In the genomic region with DNA sequence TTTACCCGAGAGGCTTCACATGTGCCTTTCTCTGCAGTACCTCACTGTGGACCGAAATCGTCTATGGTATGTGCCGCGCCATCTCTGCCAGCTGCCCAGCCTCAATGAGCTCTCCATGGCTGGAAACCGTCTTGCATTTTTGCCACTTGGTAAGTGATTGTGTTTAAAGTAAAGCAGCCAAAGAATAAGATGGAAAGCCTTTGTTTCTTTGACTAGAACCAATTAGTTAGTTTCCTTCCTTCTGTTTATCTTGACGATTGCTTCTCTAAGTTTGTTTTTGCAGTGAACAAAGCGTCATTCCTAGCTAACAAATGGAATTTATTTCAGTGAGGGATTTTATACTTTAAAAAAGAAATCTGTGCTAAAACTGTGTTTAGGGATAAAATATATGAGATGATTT, we compare ENCODE assay signal across 15 cellular contexts.
A peak's percentile ranks its signal among the peaks of the same experiment; 100 is the strongest.
DNase-seq lines count a peak whose midpoint lies in the region; ATAC-seq and TF ChIP-seq lines count a peak whose summit lies in the region.
"Had no signal": no experiment of that assay in that cellular context is flagged by ENCODE, and none has a peak within 500 bp of the region (broad histone marks: within the 10 kb centered on the region; RNA-seq: fewer than 3 reads in every experiment).

No MANE protein-coding gene starts in this region.

- H3K27ac Mint-ChIP-seq in natural killer cell treated with Interleukin-12 subunit alpha and Interleukin-12 subunit beta and Interleukin-15 and Interleukin-18, amount 100 ng/mL, for 72 hours = peak overlapping the region; percentile 76 to 79
- H3K27ac Mint-ChIP-seq in natural killer cell = no peak overlapping the region
- H3K27ac Mint-ChIP-seq in stimulated activated effector memory CD8-positive, alpha-beta T cell treated with anti-CD3 and anti-CD28 coated beads, Interleukin-12 subunit alpha, Interleukin-12 subunit beta, amount 100 ng/mL, for 72 hours = peak overlapping the region; percentile 44
- H3K27ac Mint-ChIP-seq in CD8-positive, alpha-beta T cell = no peak overlapping the region
- H3K27ac Mint-ChIP-seq: HFFc6 had no signal

- no peak for DNase-seq in natural killer cell treated with Interleukin-12 subunit alpha and Interleukin-12 subunit beta and Interleukin-15 and Interleukin-18, amount 100 ng/mL, for 72 hours (ENCODE audit: low spot score)
- DNase-seq in natural killer cell (no peak), glomerular endothelial cell (ENCODE audit: extremely low read depth, low read depth, low spot score) (peak; percentile 16), SK-N-SH (no peak)
- DNase-seq in stimulated activated effector memory CD8-positive, alpha-beta T cell treated with anti-CD3 and anti-CD28 coated beads, Interleukin-12 subunit alpha, Interleukin-12 subunit beta, amount 100 ng/mL, for 72 hours (ENCODE audit: low spot score in 2 of 2) = no peak
- no peak for DNase-seq in CD8-positive, alpha-beta T cell
- DNase-seq: 8988T, AML-193, DMS53, GF-D8, HCEC 1CT, HFFc6 had no signal

- no peaks in the 10 kb centered on the region for H4K20me1 ChIP-seq in SK-N-SH (ENCODE audit: insufficient read depth)
- H4K20me1 ChIP-seq: BLaER1 had no signal

- POLR2A ChIA-PET in CD8-positive, alpha-beta T cell (lab: Charles Lee) = no interaction called here
- POLR2A ChIA-PET in SK-N-SH (lab: Yijun Ruan, JAX) = no interaction called here

- no peak overlapping the region for H3K4me3 ChIP-seq in CD8-positive, alpha-beta T cell (ENCODE audit: low read depth, low read length)
- H3K4me3 ChIP-seq in SK-N-SH (ENCODE audit: low read depth in 2 of 2, low read length in 1 of 2) = no peak overlapping the region
- H3K4me3 ChIP-seq: BLaER1 had no signal

- no peak for TF ChIP-seq EP300 in SK-N-SH (IDR thresholded peaks at IDR 0.05; ENCODE audit: borderline replicate concordance in 1 of 2, low read depth in 1 of 2, low read length in 1 of 2)

- 96% methylated on average over 8 of the region's 8 CpGs for WGBS in SK-N-SH (ENCODE audit: low lambda C conversion rate)

- H3K4me1 Mint-ChIP-seq in natural killer cell treated with Interleukin-12 subunit alpha and Interleukin-12 subunit beta and Interleukin-15 and Interleukin-18, amount 100 ng/mL, for 72 hours (ENCODE audit: low read depth in 2 of 2) = peaks cover 31 to 40% of the 10 kb centered on the region in 2 donors
- no peaks in the 10 kb centered on the region for H3K4me1 Mint-ChIP-seq in natural killer cell
- peaks cover 8% of the 10 kb centered on the region for H3K4me1 Mint-ChIP-seq in stimulated activated effector memory CD8-positive, alpha-beta T cell treated with anti-CD3 and anti-CD28 coated beads, Interleukin-12 subunit alpha, Interleukin-12 subunit beta, amount 100 ng/mL, for 72 hours
- H3K4me1 Mint-ChIP-seq in CD8-positive, alpha-beta T cell (ENCODE audit: low read depth) = no peaks in the 10 kb centered on the region

- H3K27ac ChIP-seq in CD8-positive, alpha-beta T cell (ENCODE audit: low read depth, low read length) = no peak overlapping the region
- H3K27ac ChIP-seq in SK-N-SH (ENCODE audit: low read depth in 2 of 2, low read length in 1 of 2) = no peak overlapping the region
- H3K27ac ChIP-seq: BLaER1, HL-60 had no signal

- no peaks in the 10 kb centered on the region for H3K79me2 ChIP-seq in SK-N-SH (ENCODE audit: insufficient read depth)

- no peak for TF ChIP-seq RAD21 in SK-N-SH (IDR thresholded peaks at IDR 0.05; ENCODE audit: low read length)

- CTCF ChIA-PET in CD8-positive, alpha-beta T cell (lab: Charles Lee) = interaction anchor here (1.0 to 5.0 kb wide), 3 partner anchors 7 to 370 kb away, joined by 4 to 23 read pairs (median 4); no protein-coding TSS in a partner anchor
- CTCF ChIA-PET in SK-N-SH (lab: Yijun Ruan, JAX) = interaction anchor here (1.3 to 3.0 kb wide), 4 partner anchors 10 to 419 kb away, joined by 3 to 15 read pairs (median 4); no protein-coding TSS in a partner anchor

- H3K27me3 Mint-ChIP-seq in natural killer cell treated with Interleukin-12 subunit alpha and Interleukin-12 subunit beta and Interleukin-15 and Interleukin-18, amount 100 ng/mL, for 72 hours = peaks cover 0 to 2% of the 10 kb centered on the region in 2 donors
- H3K27me3 Mint-ChIP-seq in natural killer cell (ENCODE audit: low read depth in 2 of 2) = no peaks in the 10 kb centered on the region
- no peaks in the 10 kb centered on the region for H3K27me3 Mint-ChIP-seq in CD8-positive, alpha-beta T cell (ENCODE audit: low read depth)

- H3F3A ChIP-seq in SK-N-SH (replicated peaks; ENCODE audit: insufficient read depth) = no peaks in the 10 kb centered on the region

- H3K9me3 Mint-ChIP-seq in natural killer cell treated with Interleukin-12 subunit alpha and Interleukin-12 subunit beta and Interleukin-15 and Interleukin-18, amount 100 ng/mL, for 72 hours = no peaks in the 10 kb centered on the region
- no peaks in the 10 kb centered on the region for H3K9me3 Mint-ChIP-seq in natural killer cell
- H3K9me3 Mint-ChIP-seq in stimulated activated effector memory CD8-positive, alpha-beta T cell treated with anti-CD3 and anti-CD28 coated beads, Interleukin-12 subunit alpha, Interleukin-12 subunit beta, amount 100 ng/mL, for 72 hours = no peaks in the 10 kb centered on the region
- H3K9me3 Mint-ChIP-seq in CD8-positive, alpha-beta T cell = no peaks in the 10 kb centered on the region
- H3K9me3 Mint-ChIP-seq: HFFc6 had no signal

- no peaks in the 10 kb centered on the region for H3K27me3 ChIP-seq in CD8-positive, alpha-beta T cell (ENCODE audit: insufficient read depth, low read length)
- H3K27me3 ChIP-seq in SK-N-SH (ENCODE audit: insufficient read depth) = no peaks in the 10 kb centered on the region
- H3K27me3 ChIP-seq: BLaER1 had no signal

- H3K4me2 ChIP-seq in SK-N-SH = no peak overlapping the region
- H3K4me2 ChIP-seq: BLaER1 had no signal

- no peak for ATAC-seq in natural killer cell treated with Interleukin-12 subunit alpha and Interleukin-12 subunit beta and Interleukin-15 and Interleukin-18, amount 100 ng/mL, for 72 hours
- ATAC-seq in natural killer cell (no peak), HG03521 (IDR thresholded peaks at IDR 0.05; ENCODE audit: unreplicated experiment) (no peak)
- no peak for ATAC-seq in stimulated activated effector memory CD8-positive, alpha-beta T cell treated with anti-CD3 and anti-CD28 coated beads, Interleukin-12 subunit alpha, Interleukin-12 subunit beta, amount 100 ng/mL, for 72 hours
- no peak for ATAC-seq in CD8-positive, alpha-beta T cell

- H3K36me3 Mint-ChIP-seq in natural killer cell treated with Interleukin-12 subunit alpha and Interleukin-12 subunit beta and Interleukin-15 and Interleukin-18, amount 100 ng/mL, for 72 hours = peaks cover 26% of the 10 kb centered on the region
- no peaks in the 10 kb centered on the region for H3K36me3 Mint-ChIP-seq in natural killer cell
- H3K36me3 Mint-ChIP-seq in stimulated activated effector memory CD8-positive, alpha-beta T cell treated with anti-CD3 and anti-CD28 coated beads, Interleukin-12 subunit alpha, Interleukin-12 subunit beta, amount 100 ng/mL, for 72 hours = no peaks in the 10 kb centered on the region
- H3K36me3 Mint-ChIP-seq in CD8-positive, alpha-beta T cell = peaks cover 19% of the 10 kb centered on the region

- H3K4me1 ChIP-seq in CD8-positive, alpha-beta T cell (ENCODE audit: insufficient read depth, low read length) = no peaks in the 10 kb centered on the region
- peaks cover 0 to 10% of the 10 kb centered on the region in 2 experiments; a peak in 1 of 4 replicates for H3K4me1 ChIP-seq in SK-N-SH (ENCODE audit: control insufficient read depth in 1 of 2, insufficient read depth in 2 of 2, low read depth in 1 of 2, low read length in 1 of 2)

- no peaks in the 10 kb centered on the region for H3K36me3 ChIP-seq in CD8-positive, alpha-beta T cell (ENCODE audit: insufficient read depth, low read length)
- no peaks in the 10 kb centered on the region for H3K36me3 ChIP-seq in SK-N-SH (replicated peaks in 1 of 2; ENCODE audit: control insufficient read depth in 1 of 2, insufficient read depth in 2 of 2, low read length in 1 of 2)

- intact Hi-C loops in natural killer cell (cut with micrococcal nuclease) = no loop called here
- intact Hi-C loops in CD8-positive, alpha-beta T cell (cut with DNase I, micrococcal nuclease) = no loop called here

- H3K9me3 ChIP-seq in CD8-positive, alpha-beta T cell (ENCODE audit: low read length) = no peaks in the 10 kb centered on the region
- no peaks in the 10 kb centered on the region for H3K9me3 ChIP-seq in SK-N-SH
- H3K9me3 ChIP-seq: BLaER1 had no signal

- no peak for TF ChIP-seq CTCF in natural killer cell (IDR thresholded peaks at IDR 0.05)
- TF ChIP-seq CTCF in CD8-positive, alpha-beta T cell (IDR thresholded peaks at IDR 0.05) = no peak
- TF ChIP-seq CTCF in SK-N-SH (IDR thresholded peaks at IDR 0.05) = no peak

- H3K9ac ChIP-seq in SK-N-SH = no peak overlapping the region
- H3K9ac ChIP-seq: BLaER1 had no signal

- H2AFZ ChIP-seq in SK-N-SH (ENCODE audit: low read depth) = no peak overlapping the region

- no peaks in the 10 kb centered on the region for H3K9me2 ChIP-seq in SK-N-SH

- peak overlapping the region; percentile 79 for H3K4me3 Mint-ChIP-seq in natural killer cell treated with Interleukin-12 subunit alpha and Interleukin-12 subunit beta and Interleukin-15 and Interleukin-18, amount 100 ng/mL, for 72 hours
- H3K4me3 Mint-ChIP-seq in natural killer cell = no peak overlapping the region
- no peak overlapping the region for H3K4me3 Mint-ChIP-seq in stimulated activated effector memory CD8-positive, alpha-beta T cell treated with anti-CD3 and anti-CD28 coated beads, Interleukin-12 subunit alpha, Interleukin-12 subunit beta, amount 100 ng/mL, for 72 hours
- H3K4me3 Mint-ChIP-seq in CD8-positive, alpha-beta T cell = no peak overlapping the region
- H3K4me3 Mint-ChIP-seq: HFFc6 had no signal

TF ChIP-seq in SK-N-SH, 30 proteins besides CTCF, POLR2A, EP300 and RAD21 (continues in another document):
- TF ChIP-seq FOSL2 (IDR thresholded peaks at IDR 0.05; ENCODE audit: borderline replicate concordance, low read depth) = no peak
- no peak for TF ChIP-seq ELF1 (IDR thresholded peaks at IDR 0.05)
- no peak for TF ChIP-seq FOXJ3 (CRISPR knock-in tag; IDR thresholded peaks at IDR 0.05)
- TF ChIP-seq JUND (IDR thresholded peaks at IDR 0.05) = no peak
- no peak for TF ChIP-seq RXRA (IDR thresholded peaks at IDR 0.05; ENCODE audit: borderline replicate concordance, low read depth)
- no peak for TF ChIP-seq SMC3 (IDR thresholded peaks at IDR 0.05; ENCODE audit: low read depth, low read length)
- no peak for TF ChIP-seq GABPA (IDR thresholded peaks at IDR 0.05; ENCODE audit: low read depth)
- no peak for TF ChIP-seq SIN3A (IDR thresholded peaks at IDR 0.05; ENCODE audit: borderline replicate concordance, low read depth, low read length)
- TF ChIP-seq CHD2 (IDR thresholded peaks at IDR 0.05; ENCODE audit: low read length, partially characterized antibody) = no peak
- no peak for TF ChIP-seq YY1 (IDR thresholded peaks at IDR 0.05; ENCODE audit: low read depth)
- no peak for TF ChIP-seq FOXM1 (IDR thresholded peaks at IDR 0.05; ENCODE audit: low read depth)
- TF ChIP-seq NRF1 (IDR thresholded peaks at IDR 0.05; ENCODE audit: low read depth, low read length) = no peak
- TF ChIP-seq, protein P1, sequence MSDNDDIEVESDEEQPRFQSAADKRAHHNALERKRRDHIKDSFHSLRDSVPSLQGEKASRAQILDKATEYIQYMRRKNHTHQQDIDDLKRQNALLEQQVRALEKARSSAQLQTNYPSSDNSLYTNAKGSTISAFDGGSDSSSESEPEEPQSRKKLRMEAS (IDR thresholded peaks at IDR 0.05; ENCODE audit: low read depth) = no peak

Comparison
In these comparisons a context has a peak if more than half of its experiments do, and no peak if none do; other contexts are left out.
1. H3K27ac Mint-ChIP-seq: peak in natural killer cell treated with Interleukin-12 subunit alpha and Interleukin-12 subunit beta and Interleukin-15 and Interleukin-18, amount 100 ng/mL, for 72 hours (2 of 2) and stimulated activated effector memory CD8-positive, alpha-beta T cell treated with anti-CD3 and anti-CD28 coated beads, Interleukin-12 subunit alpha, Interleukin-12 subunit beta, amount 100 ng/mL, for 72 hours (single experiment); none in natural killer cell (0 of 2) and CD8-positive, alpha-beta T cell (single experiment).